ENCODE assay signal across 1 cellular context in the genomic region with DNA sequence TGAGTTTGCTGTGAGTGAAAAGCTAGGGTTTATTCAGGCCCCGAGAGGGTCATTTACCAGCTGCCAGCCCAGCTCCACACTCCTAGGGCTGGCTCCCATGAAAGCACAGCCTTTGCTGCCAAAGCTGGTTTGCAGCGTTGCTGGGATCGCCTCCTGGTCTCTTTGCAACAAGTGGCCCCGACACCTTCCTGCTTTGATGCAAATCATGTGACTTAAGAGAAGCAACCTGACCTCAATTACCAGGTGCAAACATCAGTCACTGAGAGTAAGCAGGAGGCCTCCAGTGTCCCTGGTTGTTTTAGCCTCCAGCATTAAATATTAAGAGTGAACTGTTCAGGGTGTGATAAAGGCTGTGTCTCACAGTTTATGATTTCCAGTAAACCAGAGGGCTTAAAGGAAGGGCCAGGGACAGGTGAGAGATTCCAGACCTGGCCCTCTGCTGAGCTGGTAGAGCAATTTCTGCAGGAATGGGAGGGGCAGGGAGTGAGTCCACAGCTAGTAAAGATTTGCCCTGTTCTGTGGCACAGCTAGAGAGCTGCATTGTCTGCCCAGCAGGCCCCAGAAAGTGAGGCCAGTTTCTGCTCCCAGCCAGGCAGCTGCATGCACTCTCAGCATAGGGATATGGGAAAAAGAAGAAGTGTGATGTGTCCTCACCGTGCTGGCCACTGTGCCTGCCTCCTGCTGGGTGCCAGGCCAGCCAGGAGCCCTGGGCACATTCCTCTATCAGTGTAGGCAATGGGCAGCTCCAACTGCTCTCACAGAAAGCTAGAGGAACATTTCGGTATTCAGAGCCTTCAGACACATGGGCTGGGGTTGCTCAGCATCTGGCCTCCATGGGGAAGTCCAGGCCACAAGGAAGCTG.
TF ChIP-seq lines count a peak whose summit lies in the region.

No MANE protein-coding gene starts in this region.

TF ChIP-seq in K562, 482 proteins besides CTCF, POLR2A, EP300 and RAD21:
- TF ChIP-seq SPI1 (IDR thresholded peaks at IDR 0.05; ENCODE audit: borderline replicate concordance, low read depth, low read length) (peak; percentile 32; the same call in 1 of the 2 replicates), ETS2 (tag; IDR thresholded peaks at IDR 0.05; ENCODE audit: borderline replicate concordance, poor library complexity, severe bottlenecking) (no peak), NFIC (IDR thresholded peaks at IDR 0.05) (no peak), POLR2H (tag; IDR thresholded peaks at IDR 0.05; ENCODE audit: low read depth) (no peak), CBFA2T2 (conservative IDR thresholded peaks at IDR 0.05) (no peak), ZC3H4 (CRISPR knock-in tag; IDR thresholded peaks at IDR 0.05; ENCODE audit: borderline replicate concordance) (peak; percentile 61; the same call in 1 of the 2 replicates), RBBP5 (IDR thresholded peaks at IDR 0.05; ENCODE audit: borderline replicate concordance, insufficient read depth, low read length, poor library complexity, severe bottlenecking) (peak; percentile 34)
- TF ChIP-seq, protein P1, sequence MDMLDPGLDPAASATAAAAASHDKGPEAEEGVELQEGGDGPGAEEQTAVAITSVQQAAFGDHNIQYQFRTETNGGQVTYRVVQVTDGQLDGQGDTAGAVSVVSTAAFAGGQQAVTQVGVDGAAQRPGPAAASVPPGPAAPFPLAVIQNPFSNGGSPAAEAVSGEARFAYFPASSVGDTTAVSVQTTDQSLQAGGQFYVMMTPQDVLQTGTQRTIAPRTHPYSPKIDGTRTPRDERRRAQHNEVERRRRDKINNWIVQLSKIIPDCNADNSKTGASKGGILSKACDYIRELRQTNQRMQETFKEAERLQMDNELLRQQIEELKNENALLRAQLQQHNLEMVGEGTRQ (CRISPR knock-in tag; IDR thresholded peaks at IDR 0.05), result peak; percentile 17; the same call in 1 of the 2 replicates
- TF ChIP-seq, protein P2, sequence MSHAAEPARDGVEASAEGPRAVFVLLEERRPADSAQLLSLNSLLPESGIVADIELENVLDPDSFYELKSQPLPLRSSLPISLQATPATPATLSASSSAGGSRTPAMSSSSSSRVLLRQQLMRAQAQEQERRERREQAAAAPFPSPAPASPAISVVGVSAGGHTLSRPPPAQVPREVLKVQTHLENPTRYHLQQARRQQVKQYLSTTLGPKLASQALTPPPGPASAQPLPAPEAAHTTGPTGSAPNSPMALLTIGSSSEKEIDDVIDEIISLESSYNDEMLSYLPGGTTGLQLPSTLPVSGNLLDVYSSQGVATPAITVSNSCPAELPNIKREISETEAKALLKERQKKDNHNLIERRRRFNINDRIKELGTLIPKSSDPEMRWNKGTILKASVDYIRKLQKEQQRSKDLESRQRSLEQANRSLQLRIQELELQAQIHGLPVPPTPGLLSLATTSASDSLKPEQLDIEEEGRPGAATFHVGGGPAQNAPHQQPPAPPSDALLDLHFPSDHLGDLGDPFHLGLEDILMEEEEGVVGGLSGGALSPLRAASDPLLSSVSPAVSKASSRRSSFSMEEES (CRISPR knock-in tag; IDR thresholded peaks at IDR 0.05), result peak; percentile 77
- TF ChIP-seq, protein P3, sequence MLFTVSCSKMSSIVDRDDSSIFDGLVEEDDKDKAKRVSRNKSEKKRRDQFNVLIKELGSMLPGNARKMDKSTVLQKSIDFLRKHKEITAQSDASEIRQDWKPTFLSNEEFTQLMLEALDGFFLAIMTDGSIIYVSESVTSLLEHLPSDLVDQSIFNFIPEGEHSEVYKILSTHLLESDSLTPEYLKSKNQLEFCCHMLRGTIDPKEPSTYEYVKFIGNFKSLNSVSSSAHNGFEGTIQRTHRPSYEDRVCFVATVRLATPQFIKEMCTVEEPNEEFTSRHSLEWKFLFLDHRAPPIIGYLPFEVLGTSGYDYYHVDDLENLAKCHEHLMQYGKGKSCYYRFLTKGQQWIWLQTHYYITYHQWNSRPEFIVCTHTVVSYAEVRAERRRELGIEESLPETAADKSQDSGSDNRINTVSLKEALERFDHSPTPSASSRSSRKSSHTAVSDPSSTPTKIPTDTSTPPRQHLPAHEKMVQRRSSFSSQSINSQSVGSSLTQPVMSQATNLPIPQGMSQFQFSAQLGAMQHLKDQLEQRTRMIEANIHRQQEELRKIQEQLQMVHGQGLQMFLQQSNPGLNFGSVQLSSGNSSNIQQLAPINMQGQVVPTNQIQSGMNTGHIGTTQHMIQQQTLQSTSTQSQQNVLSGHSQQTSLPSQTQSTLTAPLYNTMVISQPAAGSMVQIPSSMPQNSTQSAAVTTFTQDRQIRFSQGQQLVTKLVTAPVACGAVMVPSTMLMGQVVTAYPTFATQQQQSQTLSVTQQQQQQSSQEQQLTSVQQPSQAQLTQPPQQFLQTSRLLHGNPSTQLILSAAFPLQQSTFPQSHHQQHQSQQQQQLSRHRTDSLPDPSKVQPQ (CRISPR knock-in tag; IDR thresholded peaks at IDR 0.05; ENCODE audit: borderline replicate concordance), result no peak
TF ChIP-seq in K562: peak in this region for 5.
